1 cellular context compared by ENCODE assay signal in the genomic region with DNA sequence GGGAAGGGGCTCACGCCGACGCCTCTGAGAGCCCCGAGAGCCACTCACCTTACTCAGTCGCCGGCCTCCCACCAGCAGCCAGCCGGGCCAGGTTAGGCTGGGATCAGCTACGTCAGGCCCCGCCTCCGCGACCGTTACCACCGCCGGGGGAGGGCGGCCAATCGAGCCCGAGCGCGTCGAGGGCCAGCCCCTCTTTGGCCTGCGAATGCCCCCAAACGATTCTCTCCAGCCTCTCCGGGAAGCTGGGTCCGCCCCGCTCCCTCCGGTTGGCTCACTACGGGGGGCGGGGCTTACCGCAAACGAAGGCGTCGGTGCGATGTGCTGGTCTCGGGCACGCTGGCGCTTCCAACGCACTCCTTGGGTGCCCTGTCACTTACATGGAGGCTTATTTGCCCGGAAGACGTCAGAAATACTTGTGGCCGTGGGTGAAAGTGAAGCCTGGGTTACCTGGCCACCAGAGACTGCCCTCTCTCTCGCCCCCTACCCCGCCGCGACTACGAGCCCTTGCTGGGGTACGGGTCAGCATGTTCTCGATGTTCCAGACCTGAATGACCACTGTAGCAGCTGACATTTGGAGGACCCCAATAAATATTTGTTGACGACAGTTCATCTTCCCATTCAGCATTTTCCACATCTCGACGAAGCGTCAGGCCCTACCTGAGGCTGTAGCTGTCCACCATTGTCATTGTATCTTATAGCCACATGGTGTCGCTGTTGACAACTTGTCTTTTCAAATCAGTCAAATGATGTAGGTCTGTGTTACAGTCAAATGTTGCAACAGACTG.
A peak's percentile ranks its signal among the peaks of the same experiment; 100 is the strongest.
TF ChIP-seq lines count a peak whose summit lies in the region.

CEP70 (minus strand) TSS at position 111 of the 785 bp plus-strand sequence. CDS start 21,333 bp downstream, outside the sequence.

TF ChIP-seq in K562, 482 proteins besides CTCF, POLR2A, EP300 and RAD21 (continued from another document and continues in another):
- TF ChIP-seq MYNN (IDR thresholded peaks at IDR 0.05) (no peak), MYNN (CRISPR knock-in tag; IDR thresholded peaks at IDR 0.05) (no peak), NRF1 (conservative IDR thresholded peaks at IDR 0.05 in 1 of 2, IDR thresholded peaks at IDR 0.05 in 1 of 2) (peak; percentile 58 to 68; a peak in 3 of 4 replicates), SREBF1 (IDR thresholded peaks at IDR 0.05; ENCODE audit: borderline replicate concordance, low read depth, low read length) (no peak), SUPT5H (IDR thresholded peaks at IDR 0.05) (peak; percentile 71), CLOCK (CRISPR knock-in tag; IDR thresholded peaks at IDR 0.05; ENCODE audit: borderline replicate concordance) (no peak), ZFX (CRISPR knock-in tag; IDR thresholded peaks at IDR 0.05) (peak; percentile 90), BCL6 (CRISPR knock-in tag; IDR thresholded peaks at IDR 0.05) (no peak), TFAP4 (CRISPR knock-in tag; IDR thresholded peaks at IDR 0.05; ENCODE audit: borderline replicate concordance) (peak; percentile 72; the same call in 1 of the 2 replicates), BCLAF1 (IDR thresholded peaks at IDR 0.05; ENCODE audit: borderline replicate concordance in 1 of 2, control insufficient read depth in 1 of 2, low read depth in 2 of 2, low read length in 1 of 2) (0 out of 4 replicates have a peak, but pooled peaks of 1 of the 2 experiments have one; percentile 53), COPS2 (conservative IDR thresholded peaks at IDR 0.05) (no peak), GTF2F1 (IDR thresholded peaks at IDR 0.05; ENCODE audit: low read depth, low read length) (0 out of 2 replicates have a peak, but pooled peaks have one; percentile 16), FOXK1 (CRISPR knock-in tag; IDR thresholded peaks at IDR 0.05; ENCODE audit: borderline replicate concordance) (peak; percentile 79; the same call in 1 of the 2 replicates), ZNF24 (IDR thresholded peaks at IDR 0.05) (no peak), RBM17 (IDR thresholded peaks at IDR 0.05; ENCODE audit: borderline replicate concordance, low read depth, low read length) (no peak), SMC3 (conservative IDR thresholded peaks at IDR 0.05; ENCODE audit: insufficient read depth, low read depth, low read length) (peak; percentile 75), HDAC8 (tag; IDR thresholded peaks at IDR 0.05) (no peak), DEAF1 (CRISPR knock-in tag; IDR thresholded peaks at IDR 0.05) (peak; percentile 60), PRPF4 (IDR thresholded peaks at IDR 0.05; ENCODE audit: insufficient read depth, low read depth, low read length, poor library complexity, severe bottlenecking) (no peak), HNRNPK (IDR thresholded peaks at IDR 0.05; ENCODE audit: low read depth, low read length, poor library complexity, severe bottlenecking) (no peak), ZMIZ1 (IDR thresholded peaks at IDR 0.05; ENCODE audit: low read depth in 2 of 2, low read length in 2 of 2) (peak in 1 of 2 experiments; percentile 87; a peak in 2 of 4 replicates), NR3C1 (CRISPR knock-in tag; IDR thresholded peaks at IDR 0.05) (no peak), ZNF584 (CRISPR knock-in tag; IDR thresholded peaks at IDR 0.05; ENCODE audit: low read depth) (no peak), HLTF (IDR thresholded peaks at IDR 0.05) (no peak), ZBTB9 (CRISPR knock-in tag; IDR thresholded peaks at IDR 0.05) (peak; percentile 36; the same call in 1 of the 2 replicates), NFXL1 (CRISPR knock-in tag; IDR thresholded peaks at IDR 0.05) (no peak), RBM34 (IDR thresholded peaks at IDR 0.05; ENCODE audit: borderline replicate concordance, insufficient read depth, low read length) (no peak), ZNF165 (CRISPR knock-in tag; IDR thresholded peaks at IDR 0.05; ENCODE audit: borderline replicate concordance) (no peak), STAT6 (CRISPR knock-in tag; IDR thresholded peaks at IDR 0.05) (no peak)
- TF ChIP-seq, protein P1, sequence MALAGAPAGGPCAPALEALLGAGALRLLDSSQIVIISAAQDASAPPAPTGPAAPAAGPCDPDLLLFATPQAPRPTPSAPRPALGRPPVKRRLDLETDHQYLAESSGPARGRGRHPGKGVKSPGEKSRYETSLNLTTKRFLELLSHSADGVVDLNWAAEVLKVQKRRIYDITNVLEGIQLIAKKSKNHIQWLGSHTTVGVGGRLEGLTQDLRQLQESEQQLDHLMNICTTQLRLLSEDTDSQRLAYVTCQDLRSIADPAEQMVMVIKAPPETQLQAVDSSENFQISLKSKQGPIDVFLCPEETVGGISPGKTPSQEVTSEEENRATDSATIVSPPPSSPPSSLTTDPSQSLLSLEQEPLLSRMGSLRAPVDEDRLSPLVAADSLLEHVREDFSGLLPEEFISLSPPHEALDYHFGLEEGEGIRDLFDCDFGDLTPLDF (CRISPR knock-in tag; IDR thresholded peaks at IDR 0.05) = peak; percentile 79
- TF ChIP-seq, protein P2, sequence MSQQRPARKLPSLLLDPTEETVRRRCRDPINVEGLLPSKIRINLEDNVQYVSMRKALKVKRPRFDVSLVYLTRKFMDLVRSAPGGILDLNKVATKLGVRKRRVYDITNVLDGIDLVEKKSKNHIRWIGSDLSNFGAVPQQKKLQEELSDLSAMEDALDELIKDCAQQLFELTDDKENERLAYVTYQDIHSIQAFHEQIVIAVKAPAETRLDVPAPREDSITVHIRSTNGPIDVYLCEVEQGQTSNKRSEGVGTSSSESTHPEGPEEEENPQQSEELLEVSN (IDR thresholded peaks at IDR 0.05; ENCODE audit: borderline replicate concordance in 1 of 2, extremely low read depth in 1 of 2, insufficient read depth in 1 of 2, insufficient read length in 1 of 2, low read depth in 1 of 2, low read length in 1 of 2, poor library complexity in 1 of 2, severe bottlenecking in 1 of 2) = peak; percentile 84 to 93
- TF ChIP-seq, protein P3, sequence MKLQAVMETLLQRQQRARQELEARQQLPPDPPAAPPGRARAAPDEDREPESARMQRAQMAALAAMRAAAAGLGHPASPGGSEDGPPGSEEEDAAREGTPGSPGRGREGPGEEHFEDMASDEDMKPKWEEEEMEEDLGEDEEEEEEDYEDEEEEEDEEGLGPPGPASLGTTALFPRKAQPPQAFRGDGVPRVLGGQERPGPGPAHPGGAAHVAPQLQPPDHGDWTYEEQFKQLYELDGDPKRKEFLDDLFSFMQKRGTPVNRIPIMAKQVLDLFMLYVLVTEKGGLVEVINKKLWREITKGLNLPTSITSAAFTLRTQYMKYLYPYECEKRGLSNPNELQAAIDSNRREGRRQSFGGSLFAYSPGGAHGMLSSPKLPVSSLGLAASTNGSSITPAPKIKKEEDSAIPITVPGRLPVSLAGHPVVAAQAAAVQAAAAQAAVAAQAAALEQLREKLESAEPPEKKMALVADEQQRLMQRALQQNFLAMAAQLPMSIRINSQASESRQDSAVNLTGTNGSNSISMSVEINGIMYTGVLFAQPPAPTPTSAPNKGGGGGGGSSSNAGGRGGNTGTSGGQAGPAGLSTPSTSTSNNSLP (IDR thresholded peaks at IDR 0.05; ENCODE audit: borderline replicate concordance, low read depth, low read length) = no peak
